11 cellular contexts compared by ENCODE assay signal in genomic region chr3:49173792-49174170, GRCh38. TPM values are rescaled to one million over a fixed set of nuclear protein-coding genes. Genes with fewer than 3 reads are reported as not detected.
DNase-seq lines count a peak whose midpoint lies in the region; ATAC-seq and TF ChIP-seq lines count a peak whose summit lies in the region.
"Had no signal": no experiment of that assay in that cellular context is flagged by ENCODE, and none has a peak within 500 bp of the region (broad histone marks: within the 10 kb centered on the region; RNA-seq: fewer than 3 reads in every experiment).

No MANE protein-coding gene starts in this region.

- H3K27me3 Mint-ChIP-seq in WTC11 (ENCODE audit: low read depth) (peaks cover 7% of the 10 kb centered on the region; the same call in 1 of the 2 replicates), progenitor cell of endocrine pancreas (no peaks in the 10 kb centered on the region)
- peaks cover under 1% of the 10 kb centered on the region for H3K27me3 Mint-ChIP-seq in activated T-helper 17 cell treated with anti-CD3 and anti-CD28 coated beads, Interleukin-2, amount 50 U/mL, for 72 hours

- H3K36me3 Mint-ChIP-seq in WTC11 (no peaks in the 10 kb centered on the region), progenitor cell of endocrine pancreas (ENCODE audit: insufficient read depth) (peaks cover 1% of the 10 kb centered on the region)
- H3K36me3 Mint-ChIP-seq in activated T-helper 17 cell treated with anti-CD3 and anti-CD28 coated beads, Interleukin-2, amount 50 U/mL, for 72 hours (ENCODE audit: low read depth) = no peaks in the 10 kb centered on the region
- H3K36me3 Mint-ChIP-seq: T-cell had no signal

- CTCF ChIA-PET in WTC11 (lab: Charles Lee) = interaction anchor here (0.8 kb wide), 1 partner anchor 276 kb away, joined by 3 read pairs; no protein-coding TSS in a partner anchor

- H3K27me3 ChIP-seq in H7 (ENCODE audit: control insufficient read depth, insufficient read depth, low read length) = peaks cover 2% of the 10 kb centered on the region; the same call in 1 of the 2 replicates

- H3K9me3 Mint-ChIP-seq in WTC11 (no peaks in the 10 kb centered on the region), progenitor cell of endocrine pancreas (ENCODE audit: low read depth) (no peaks in the 10 kb centered on the region)
- H3K9me3 Mint-ChIP-seq in activated T-helper 17 cell treated with anti-CD3 and anti-CD28 coated beads, Interleukin-2, amount 50 U/mL, for 72 hours = no peaks in the 10 kb centered on the region
- H3K9me3 Mint-ChIP-seq: T-cell had no signal

- TF ChIP-seq CTCF in WTC11 (IDR thresholded peaks at IDR 0.05) = no peak
- TF ChIP-seq CTCF in progenitor cell of endocrine pancreas (IDR thresholded peaks at IDR 0.05; ENCODE audit: unreplicated experiment) = no peak

- no peak overlapping the region for H3K4me3 ChIP-seq in H7 (ENCODE audit: insufficient read depth, low read depth, low read length)

- H3K4me1 Mint-ChIP-seq in WTC11 (peaks cover 20% of the 10 kb centered on the region), progenitor cell of endocrine pancreas (ENCODE audit: low read depth) (peaks cover 22% of the 10 kb centered on the region)
- H3K4me1 Mint-ChIP-seq in activated T-helper 17 cell treated with anti-CD3 and anti-CD28 coated beads, Interleukin-2, amount 50 U/mL, for 72 hours = peaks cover 5% of the 10 kb centered on the region

- DNase-seq in H7 (peak; percentile 61), WTC11 (ENCODE audit: low spot score) (no peak), left cardiac atrium (no peak), progenitor cell of endocrine pancreas (ENCODE audit: low spot score, unreplicated experiment) (no peak), middle frontal gyrus (ENCODE audit: extremely low spot score, low spot score) (no peak)
- DNase-seq: midbrain, NCI-H1930, T-cell had no signal

- no peak overlapping the region for H3K27ac Mint-ChIP-seq in WTC11
- H3K27ac Mint-ChIP-seq in progenitor cell of endocrine pancreas = peak overlapping the region; percentile 65
- no peak overlapping the region for H3K27ac Mint-ChIP-seq in activated T-helper 17 cell treated with anti-CD3 and anti-CD28 coated beads, Interleukin-2, amount 50 U/mL, for 72 hours
- H3K27ac Mint-ChIP-seq: T-cell had no signal

- POLR2A ChIA-PET in WTC11 (lab: Charles Lee) = no interaction called here

- H3K36me3 ChIP-seq in H7 (replicated peaks; ENCODE audit: control insufficient read depth, insufficient read depth, low read length) = no peaks in the 10 kb centered on the region; the same call in 1 of the 2 replicates

- intact Hi-C loops in left cardiac atrium (cut with DNase I) = loop anchor here (5.0 kb wide), 2 partner anchors 104 to 124 kb away; partner anchors contain the start of gene C3orf62 (in 2 of the 2)

- H3K4me3 Mint-ChIP-seq in WTC11 (no peak overlapping the region), progenitor cell of endocrine pancreas (ENCODE audit: low read depth) (peak overlapping the region; percentile 82)
- no peak overlapping the region for H3K4me3 Mint-ChIP-seq in activated T-helper 17 cell treated with anti-CD3 and anti-CD28 coated beads, Interleukin-2, amount 50 U/mL, for 72 hours
- H3K4me3 Mint-ChIP-seq: T-cell had no signal

- ATAC-seq in WTC11 (no peak), left cardiac atrium (peak; percentile 2 to 14), GM19467 (IDR thresholded peaks at IDR 0.05; ENCODE audit: unreplicated experiment) (no peak), GM18498 (IDR thresholded peaks at IDR 0.05; ENCODE audit: unreplicated experiment) (no peak)
- ATAC-seq in activated T-helper 17 cell treated with anti-CD3 and anti-CD28 coated beads, Interleukin-2, amount 50 U/mL, for 72 hours (replicated peaks) = no peak
- ATAC-seq: T-cell had no signal

TF ChIP-seq in WTC11, 78 proteins besides CTCF, POLR2A, EP300 and RAD21:
- 0 out of 2 replicates have a peak, but pooled peaks have one; percentile 12 for TF ChIP-seq ETV6 (CRISPR knock-in tag; IDR thresholded peaks at IDR 0.05)
- TF ChIP-seq, protein P1, sequence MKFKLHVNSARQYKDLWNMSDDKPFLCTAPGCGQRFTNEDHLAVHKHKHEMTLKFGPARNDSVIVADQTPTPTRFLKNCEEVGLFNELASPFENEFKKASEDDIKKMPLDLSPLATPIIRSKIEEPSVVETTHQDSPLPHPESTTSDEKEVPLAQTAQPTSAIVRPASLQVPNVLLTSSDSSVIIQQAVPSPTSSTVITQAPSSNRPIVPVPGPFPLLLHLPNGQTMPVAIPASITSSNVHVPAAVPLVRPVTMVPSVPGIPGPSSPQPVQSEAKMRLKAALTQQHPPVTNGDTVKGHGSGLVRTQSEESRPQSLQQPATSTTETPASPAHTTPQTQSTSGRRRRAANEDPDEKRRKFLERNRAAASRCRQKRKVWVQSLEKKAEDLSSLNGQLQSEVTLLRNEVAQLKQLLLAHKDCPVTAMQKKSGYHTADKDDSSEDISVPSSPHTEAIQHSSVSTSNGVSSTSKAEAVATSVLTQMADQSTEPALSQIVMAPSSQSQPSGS (CRISPR knock-in tag; IDR thresholded peaks at IDR 0.05; ENCODE audit: borderline replicate concordance, low read depth) = no peak

RNA-seq across cellular contexts. Expression of gene KLHDC8B, which starts 2.4 kb away (rescaled TPM):
- 19.8 and 27.7 TPM in 2 replicates for total RNA-seq in H7 (2014; rRNA removed; shearing (Covaris generic))
- total RNA-seq in WTC11 (2021) (13.5 to 21.5 TPM (median 16.1 TPM) in 3 replicates), left cardiac atrium (10 to 100 TPM; 35.6 to 55.9 TPM), progenitor cell of endocrine pancreas (38.7 and 41.4 TPM in 2 replicates)
- total RNA-seq in activated T-helper 17 cell treated with anti-CD3 and anti-CD28 coated beads, Interleukin-2, amount 50 U/mL, for 72 hours = 1 to 10 TPM; 1.0 to 3.7 TPM

RNA-seq across cellular contexts. Expression of gene CCDC71, which starts 7.7 kb away (rescaled TPM):
- 37.1 and 46.4 TPM in 2 replicates for total RNA-seq in H7 (2014; rRNA removed; shearing (Covaris generic))
- total RNA-seq in WTC11 (2021) = 29.8 to 32.0 TPM (median 29.8 TPM) in 3 replicates
- total RNA-seq in left cardiac atrium = 10 to 100 TPM; 12.3 to 15.3 TPM
- 28.6 and 29.8 TPM in 2 replicates for total RNA-seq in progenitor cell of endocrine pancreas
- total RNA-seq in activated T-helper 17 cell treated with anti-CD3 and anti-CD28 coated beads, Interleukin-2, amount 50 U/mL, for 72 hours = 10 to 100 TPM; 15.6 to 17.0 TPM

RNA-seq across cellular contexts. Expression of gene LAMB2, which starts 40.9 kb away (rescaled TPM):
- total RNA-seq in H7 (2014; rRNA removed; shearing (Covaris generic)) = 81.1 and 87.3 TPM in 2 replicates
- total RNA-seq in WTC11 (2021) = 118 to 134 TPM (median 130 TPM) in 3 replicates
- 100 to 1,000 TPM; 629 to 714 TPM for total RNA-seq in left cardiac atrium
- 273 and 278 TPM in 2 replicates for total RNA-seq in progenitor cell of endocrine pancreas
- under 1 TPM in 1 of 2 donors, not detected in 1; 0.79 TPM for total RNA-seq in activated T-helper 17 cell treated with anti-CD3 and anti-CD28 coated beads, Interleukin-2, amount 50 U/mL, for 72 hours

RNA-seq across cellular contexts. Expression of gene USP19, which starts 53.2 kb away (rescaled TPM):
- 64.4 and 73.0 TPM in 2 replicates for total RNA-seq in H7 (2014; rRNA removed; shearing (Covaris generic))
- total RNA-seq in WTC11 (2021) (72.4 to 75.8 TPM (median 73.3 TPM) in 3 replicates), left cardiac atrium (10 to 100 TPM; 38.3 to 49.5 TPM), progenitor cell of endocrine pancreas (76.2 and 81.1 TPM in 2 replicates)
- 10 to 100 TPM; 33.4 to 36.0 TPM for total RNA-seq in activated T-helper 17 cell treated with anti-CD3 and anti-CD28 coated beads, Interleukin-2, amount 50 U/mL, for 72 hours

Comparison
In these comparisons a context has a peak if more than half of its experiments do, and no peak if none do; other contexts are left out.
1. ATAC-seq: peak in left cardiac atrium (2 of 2); none in WTC11 (single experiment), activated T-helper 17 cell treated with anti-CD3 and anti-CD28 coated beads, Interleukin-2, amount 50 U/mL, for 72 hours (single experiment), GM19467 (single experiment) and GM18498 (single experiment).
2. RNA of gene LAMB2, which starts 40.9 kb away (total RNA-seq): 629 to 714 TPM in left cardiac atrium, 273 to 278 TPM in progenitor cell of endocrine pancreas, 118 to 134 TPM in WTC11 and 81.1 to 87.3 TPM in H7; 0.79 TPM in activated T-helper 17 cell treated with anti-CD3 and anti-CD28 coated beads, Interleukin-2, amount 50 U/mL, for 72 hours; every median in the first group is over 10 times any median in the second.